ENCODE assay signal across 8 cellular contexts in the genomic region with DNA sequence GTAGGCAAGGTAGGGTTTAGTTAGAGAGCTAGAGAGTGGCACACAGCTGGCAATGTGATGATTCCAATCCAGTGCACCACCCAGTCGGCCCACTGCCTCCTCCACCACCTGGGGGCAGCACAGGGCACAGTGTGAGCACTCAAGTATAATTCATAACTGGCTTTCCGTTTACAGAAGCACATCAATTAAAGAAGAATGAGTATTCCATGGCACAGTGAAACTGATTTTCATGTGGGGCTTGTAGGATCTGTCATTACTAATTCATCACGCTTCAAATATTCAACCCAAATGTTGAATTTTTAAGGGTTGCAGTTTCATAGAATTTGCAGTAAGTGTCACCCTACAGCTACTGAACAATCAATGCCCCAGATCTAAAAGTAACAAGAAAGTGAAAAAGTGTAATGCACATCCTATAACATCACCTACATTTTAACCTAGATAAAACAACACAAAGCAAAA.
DNase-seq lines count a peak whose midpoint lies in the region; ATAC-seq and TF ChIP-seq lines count a peak whose summit lies in the region.

No MANE protein-coding gene starts in this region.

- peak; percentile 58 for DNase-seq in COLO829 (ENCODE audit: low spot score)
- DNase-seq in HK-2 (ENCODE audit: unreplicated experiment) = peak; percentile 49
- DNase-seq in activated T-cell treated with anti-CD3 and anti-CD28 coated beads for 48 hours (ENCODE audit: low read depth) = peak; percentile 68
- DNase-seq in fibroblast of mammary gland (ENCODE audit: low read depth) = peak; percentile 41
- DNase-seq in neuronal stem cell (ENCODE audit: low spot score) = peak; percentile 42
- DNase-seq in stromal cell of bone marrow (ENCODE audit: low read depth) = peak; percentile 35

- H2AK5ac ChIP-seq in neuronal stem cell (ENCODE audit: low read depth, low read length) = no peak overlapping the region

- H3K9ac ChIP-seq in OCI-LY1 (ENCODE audit: low read length) (no peak overlapping the region), neuronal stem cell (ENCODE audit: low read depth, low read length, poor library complexity) (no peak overlapping the region)

- no peak overlapping the region for H3K4me2 ChIP-seq in OCI-LY1 (ENCODE audit: low read length)
- H3K4me2 ChIP-seq in neuronal stem cell (ENCODE audit: insufficient read depth, low read length, poor library complexity, severe bottlenecking) = no peak overlapping the region

- no peaks in the 10 kb centered on the region for H3K4me1 ChIP-seq in OCI-LY1 (ENCODE audit: insufficient read depth, low read length, severe bottlenecking)
- H3K4me1 ChIP-seq in neuronal stem cell (ENCODE audit: control insufficient read depth in 2 of 2, insufficient read depth in 1 of 2, low read depth in 1 of 2, low read length in 2 of 2) = no peaks in the 10 kb centered on the region

- H3K18ac ChIP-seq in neuronal stem cell (ENCODE audit: low read length) = no peak overlapping the region

- no peak overlapping the region for H3K23ac ChIP-seq in neuronal stem cell (ENCODE audit: low read depth, low read length, poor library complexity)

- H3K4me3 ChIP-seq in OCI-LY1 (ENCODE audit: low read depth, low read length, poor library complexity, severe bottlenecking) (no peak overlapping the region), fibroblast of mammary gland (ENCODE audit: control insufficient read depth, low read depth, low read length) (no peak overlapping the region), neuronal stem cell (ENCODE audit: low read length in 2 of 2) (no peak overlapping the region)

- H3K27ac ChIP-seq in OCI-LY1 (ENCODE audit: low read depth, low read length, poor library complexity, severe bottlenecking) (no peak overlapping the region), neuronal stem cell (replicated peaks; ENCODE audit: low read length) (no peak overlapping the region)

- no peak overlapping the region for H4K91ac ChIP-seq in neuronal stem cell (ENCODE audit: low read depth, low read length, poor library complexity)

- H3K36me3 ChIP-seq in OCI-LY1 (ENCODE audit: insufficient read depth, low read length) (no peaks in the 10 kb centered on the region), neuronal stem cell (replicated peaks in 1 of 2; ENCODE audit: control insufficient read depth in 2 of 2, insufficient read depth in 2 of 2, low read length in 2 of 2) (no peaks in the 10 kb centered on the region)

- H3K9me3 ChIP-seq in OCI-LY1 (ENCODE audit: low read length) = no peaks in the 10 kb centered on the region
- H3K9me3 ChIP-seq in neuronal stem cell (replicated peaks in 1 of 2; ENCODE audit: control insufficient read depth in 2 of 2, insufficient read depth in 1 of 2, low read depth in 1 of 2, low read length in 2 of 2) = no peaks in the 10 kb centered on the region

- H3K79me1 ChIP-seq in neuronal stem cell (ENCODE audit: low read depth, low read length) = no peaks in the 10 kb centered on the region

- no peak overlapping the region for H3K4ac ChIP-seq in neuronal stem cell (ENCODE audit: low read length)

- H4K8ac ChIP-seq in neuronal stem cell (ENCODE audit: low read depth, low read length) = no peak overlapping the region

- H2BK15ac ChIP-seq in neuronal stem cell (ENCODE audit: low read length) = no peak overlapping the region

- H3K27me3 ChIP-seq in OCI-LY1 (ENCODE audit: insufficient read depth, low read length) = no peaks in the 10 kb centered on the region
- H3K27me3 ChIP-seq in neuronal stem cell (ENCODE audit: control insufficient read depth in 3 of 3, insufficient read depth in 3 of 3, low read depth in 1 of 3, low read length in 3 of 3) = no peaks in the 10 kb centered on the region

- no peaks in the 10 kb centered on the region for H3K9me2 ChIP-seq in OCI-LY1 (ENCODE audit: low read depth, low read length)

- no peaks in the 10 kb centered on the region for H3F3A ChIP-seq in OCI-LY1 (ENCODE audit: insufficient read depth, low read length)

- no peak overlapping the region for H3K14ac ChIP-seq in neuronal stem cell (ENCODE audit: low read length)

- H2BK12ac ChIP-seq in neuronal stem cell (ENCODE audit: low read length) = no peak overlapping the region

- WGBS in neuronal stem cell (ENCODE audit: extremely low coverage in 2 of 2, insufficient read length in 2 of 2, insufficient replicate concordance in 1 of 2), 2 donors = no CpG with 5 or more reads among the region's 3 CpGs

- H2AFZ ChIP-seq in OCI-LY1 (ENCODE audit: low read length) = no peak overlapping the region
- no peak overlapping the region for H2AFZ ChIP-seq in neuronal stem cell (ENCODE audit: low read length)

- H4K20me1 ChIP-seq in OCI-LY1 (ENCODE audit: insufficient read depth, low read length) = no peaks in the 10 kb centered on the region

- no peaks in the 10 kb centered on the region for H3K79me2 ChIP-seq in OCI-LY1 (ENCODE audit: insufficient read depth, low read length)

- TF ChIP-seq CTCF in OCI-LY1 (IDR thresholded peaks at IDR 0.05; ENCODE audit: low read length) = peak; percentile 97
- peak; percentile 95 for TF ChIP-seq CTCF in fibroblast of mammary gland (conservative IDR thresholded peaks at IDR 0.05; ENCODE audit: control insufficient read depth, insufficient read depth, low read depth, low read length)

- H2BK120ac ChIP-seq in neuronal stem cell (ENCODE audit: low read depth, low read length) = no peak overlapping the region

- ATAC-seq in GM19455 (IDR thresholded peaks at IDR 0.05; ENCODE audit: unreplicated experiment) = peak; percentile 85

- H2BK5ac ChIP-seq in neuronal stem cell (ENCODE audit: low read length) = no peak overlapping the region
